Comparison of ENCODE assay signal across 1 cellular context in the genomic region with DNA sequence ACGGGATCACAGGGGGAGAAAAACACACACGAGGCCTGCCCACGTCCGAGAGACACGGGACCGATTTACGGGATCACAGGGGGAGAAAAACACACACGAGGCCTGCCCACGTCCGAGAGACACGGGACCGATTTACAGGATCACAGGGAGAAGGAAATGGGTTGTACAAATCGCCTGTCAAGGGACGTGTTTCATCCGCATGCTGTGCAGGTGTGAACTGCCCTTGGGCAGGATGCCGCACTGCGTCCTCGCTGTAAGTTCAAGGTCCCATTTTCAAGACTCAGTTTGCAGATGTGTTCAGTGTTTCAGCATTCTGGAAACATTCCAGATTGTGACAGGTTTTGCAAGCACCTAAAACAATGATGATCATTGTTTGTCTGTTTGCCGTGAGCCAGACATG.
TF ChIP-seq lines count a peak whose summit lies in the region.

No MANE protein-coding gene starts in this region.

TF ChIP-seq in HepG2, 621 proteins besides CTCF, POLR2A, EP300 and RAD21 (continued from another document and continues in another):
- TF ChIP-seq, protein P1, sequence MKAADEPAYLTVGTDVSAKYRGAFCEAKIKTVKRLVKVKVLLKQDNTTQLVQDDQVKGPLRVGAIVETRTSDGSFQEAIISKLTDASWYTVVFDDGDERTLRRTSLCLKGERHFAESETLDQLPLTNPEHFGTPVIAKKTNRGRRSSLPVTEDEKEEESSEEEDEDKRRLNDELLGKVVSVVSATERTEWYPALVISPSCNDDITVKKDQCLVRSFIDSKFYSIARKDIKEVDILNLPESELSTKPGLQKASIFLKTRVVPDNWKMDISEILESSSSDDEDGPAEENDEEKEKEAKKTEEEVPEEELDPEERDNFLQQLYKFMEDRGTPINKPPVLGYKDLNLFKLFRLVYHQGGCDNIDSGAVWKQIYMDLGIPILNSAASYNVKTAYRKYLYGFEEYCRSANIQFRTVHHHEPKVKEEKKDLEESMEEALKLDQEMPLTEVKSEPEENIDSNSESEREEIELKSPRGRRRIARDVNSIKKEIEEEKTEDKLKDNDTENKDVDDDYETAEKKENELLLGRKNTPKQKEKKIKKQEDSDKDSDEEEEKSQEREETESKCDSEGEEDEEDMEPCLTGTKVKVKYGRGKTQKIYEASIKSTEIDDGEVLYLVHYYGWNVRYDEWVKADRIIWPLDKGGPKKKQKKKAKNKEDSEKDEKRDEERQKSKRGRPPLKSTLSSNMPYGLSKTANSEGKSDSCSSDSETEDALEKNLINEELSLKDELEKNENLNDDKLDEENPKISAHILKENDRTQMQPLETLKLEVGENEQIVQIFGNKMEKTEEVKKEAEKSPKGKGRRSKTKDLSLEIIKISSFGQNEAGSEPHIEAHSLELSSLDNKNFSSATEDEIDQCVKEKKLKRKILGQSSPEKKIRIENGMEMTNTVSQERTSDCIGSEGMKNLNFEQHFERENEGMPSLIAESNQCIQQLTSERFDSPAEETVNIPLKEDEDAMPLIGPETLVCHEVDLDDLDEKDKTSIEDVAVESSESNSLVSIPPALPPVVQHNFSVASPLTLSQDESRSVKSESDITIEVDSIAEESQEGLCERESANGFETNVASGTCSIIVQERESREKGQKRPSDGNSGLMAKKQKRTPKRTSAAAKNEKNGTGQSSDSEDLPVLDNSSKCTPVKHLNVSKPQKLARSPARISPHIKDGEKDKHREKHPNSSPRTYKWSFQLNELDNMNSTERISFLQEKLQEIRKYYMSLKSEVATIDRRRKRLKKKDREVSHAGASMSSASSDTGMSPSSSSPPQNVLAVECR (CRISPR knock-in tag; IDR thresholded peaks at IDR 0.05; ENCODE audit: borderline replicate concordance) = no peak; the same call in 1 of the 2 replicates
- TF ChIP-seq NFE2 (CRISPR knock-in tag; IDR thresholded peaks at IDR 0.05) (no peak), ZNF230 (CRISPR knock-in tag; IDR thresholded peaks at IDR 0.05) (no peak), ZFP1 (CRISPR knock-in tag; IDR thresholded peaks at IDR 0.05) (no peak), RBM39 (IDR thresholded peaks at IDR 0.05; ENCODE audit: low read depth, low read length, poor library complexity, severe bottlenecking) (no peak), NR2F6 (IDR thresholded peaks at IDR 0.05) (no peak), NR2F6 (CRISPR knock-in tag; IDR thresholded peaks at IDR 0.05) (peak; percentile 71), ZNF569 (CRISPR knock-in tag; IDR thresholded peaks at IDR 0.05; ENCODE audit: borderline replicate concordance) (no peak), STAT5B (CRISPR knock-in tag; IDR thresholded peaks at IDR 0.05) (no peak), LCORL (IDR thresholded peaks at IDR 0.05) (no peak), LCORL (CRISPR knock-in tag; IDR thresholded peaks at IDR 0.05) (no peak; the same call in 1 of the 2 replicates), KDM3A (CRISPR knock-in tag; IDR thresholded peaks at IDR 0.05; ENCODE audit: low read depth) (no peak), PHF21A (CRISPR knock-in tag; IDR thresholded peaks at IDR 0.05) (no peak), ISL2 (CRISPR knock-in tag; IDR thresholded peaks at IDR 0.05) (no peak), ZFYVE20 (CRISPR knock-in tag; IDR thresholded peaks at IDR 0.05; ENCODE audit: borderline replicate concordance, low read depth) (no peak), ZNF883 (CRISPR knock-in tag; IDR thresholded peaks at IDR 0.05; ENCODE audit: not compliant biosample characterization) (no peak), REPIN1 (CRISPR knock-in tag; IDR thresholded peaks at IDR 0.05; ENCODE audit: borderline replicate concordance, low read depth) (0 out of 2 replicates have a peak, but pooled peaks have one; percentile 27), ZKSCAN1 (IDR thresholded peaks at IDR 0.05; ENCODE audit: low read length) (no peak), ZNF34 (CRISPR knock-in tag; IDR thresholded peaks at IDR 0.05; ENCODE audit: borderline replicate concordance) (no peak), GPN1 (CRISPR knock-in tag; IDR thresholded peaks at IDR 0.05; ENCODE audit: borderline replicate concordance) (no peak), AHR (CRISPR knock-in tag; IDR thresholded peaks at IDR 0.05) (no peak), ZSCAN20 (CRISPR knock-in tag; IDR thresholded peaks at IDR 0.05; ENCODE audit: borderline replicate concordance) (no peak), ZNF562 (CRISPR knock-in tag; IDR thresholded peaks at IDR 0.05; ENCODE audit: borderline replicate concordance) (no peak), GLI4 (CRISPR knock-in tag; IDR thresholded peaks at IDR 0.05; ENCODE audit: borderline replicate concordance) (no peak), NCOA5 (CRISPR knock-in tag; IDR thresholded peaks at IDR 0.05) (no peak), CCAR2 (optimal IDR thresholded peaks at IDR 0.05; ENCODE audit: low read depth, low read length) (no peak), ZFP36L1 (CRISPR knock-in tag; IDR thresholded peaks at IDR 0.05) (0 out of 2 replicates have a peak, but pooled peaks have one; percentile 36), ZNF331 (CRISPR knock-in tag; IDR thresholded peaks at IDR 0.05) (no peak; the same call in 1 of the 2 replicates), NR2F1 (CRISPR knock-in tag; IDR thresholded peaks at IDR 0.05) (0 out of 4 replicates have a peak, but pooled peaks of 1 of the 2 experiments have one; percentile 14), ZBTB21 (CRISPR knock-in tag; IDR thresholded peaks at IDR 0.05) (peak; percentile 55), ZNF256 (CRISPR knock-in tag; conservative IDR thresholded peaks at IDR 0.05) (no peak), GTF3A (CRISPR knock-in tag; conservative IDR thresholded peaks at IDR 0.05) (no peak), MIER2 (CRISPR knock-in tag; IDR thresholded peaks at IDR 0.05) (no peak), HNRNPK (IDR thresholded peaks at IDR 0.05; ENCODE audit: low read depth, low read length, poor library complexity, severe bottlenecking) (no peak), HNRNPUL1 (IDR thresholded peaks at IDR 0.05; ENCODE audit: low read depth, low read length) (no peak), ZFP90 (CRISPR knock-in tag; IDR thresholded peaks at IDR 0.05; ENCODE audit: borderline replicate concordance) (no peak), ZIK1 (CRISPR knock-in tag; IDR thresholded peaks at IDR 0.05; ENCODE audit: borderline replicate concordance, low read depth) (no peak), ATRX (CRISPR knock-in tag; IDR thresholded peaks at IDR 0.05; ENCODE audit: borderline replicate concordance) (no peak)
- TF ChIP-seq, protein P2, sequence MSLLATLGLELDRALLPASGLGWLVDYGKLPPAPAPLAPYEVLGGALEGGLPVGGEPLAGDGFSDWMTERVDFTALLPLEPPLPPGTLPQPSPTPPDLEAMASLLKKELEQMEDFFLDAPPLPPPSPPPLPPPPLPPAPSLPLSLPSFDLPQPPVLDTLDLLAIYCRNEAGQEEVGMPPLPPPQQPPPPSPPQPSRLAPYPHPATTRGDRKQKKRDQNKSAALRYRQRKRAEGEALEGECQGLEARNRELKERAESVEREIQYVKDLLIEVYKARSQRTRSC (CRISPR knock-in tag; IDR thresholded peaks at IDR 0.05; ENCODE audit: low read depth) = no peak
- TF ChIP-seq, protein P3, sequence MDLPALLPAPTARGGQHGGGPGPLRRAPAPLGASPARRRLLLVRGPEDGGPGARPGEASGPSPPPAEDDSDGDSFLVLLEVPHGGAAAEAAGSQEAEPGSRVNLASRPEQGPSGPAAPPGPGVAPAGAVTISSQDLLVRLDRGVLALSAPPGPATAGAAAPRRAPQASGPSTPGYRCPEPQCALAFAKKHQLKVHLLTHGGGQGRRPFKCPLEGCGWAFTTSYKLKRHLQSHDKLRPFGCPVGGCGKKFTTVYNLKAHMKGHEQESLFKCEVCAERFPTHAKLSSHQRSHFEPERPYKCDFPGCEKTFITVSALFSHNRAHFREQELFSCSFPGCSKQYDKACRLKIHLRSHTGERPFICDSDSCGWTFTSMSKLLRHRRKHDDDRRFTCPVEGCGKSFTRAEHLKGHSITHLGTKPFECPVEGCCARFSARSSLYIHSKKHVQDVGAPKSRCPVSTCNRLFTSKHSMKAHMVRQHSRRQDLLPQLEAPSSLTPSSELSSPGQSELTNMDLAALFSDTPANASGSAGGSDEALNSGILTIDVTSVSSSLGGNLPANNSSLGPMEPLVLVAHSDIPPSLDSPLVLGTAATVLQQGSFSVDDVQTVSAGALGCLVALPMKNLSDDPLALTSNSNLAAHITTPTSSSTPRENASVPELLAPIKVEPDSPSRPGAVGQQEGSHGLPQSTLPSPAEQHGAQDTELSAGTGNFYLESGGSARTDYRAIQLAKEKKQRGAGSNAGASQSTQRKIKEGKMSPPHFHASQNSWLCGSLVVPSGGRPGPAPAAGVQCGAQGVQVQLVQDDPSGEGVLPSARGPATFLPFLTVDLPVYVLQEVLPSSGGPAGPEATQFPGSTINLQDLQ (CRISPR knock-in tag; IDR thresholded peaks at IDR 0.05) = no peak
- TF ChIP-seq, protein P4, sequence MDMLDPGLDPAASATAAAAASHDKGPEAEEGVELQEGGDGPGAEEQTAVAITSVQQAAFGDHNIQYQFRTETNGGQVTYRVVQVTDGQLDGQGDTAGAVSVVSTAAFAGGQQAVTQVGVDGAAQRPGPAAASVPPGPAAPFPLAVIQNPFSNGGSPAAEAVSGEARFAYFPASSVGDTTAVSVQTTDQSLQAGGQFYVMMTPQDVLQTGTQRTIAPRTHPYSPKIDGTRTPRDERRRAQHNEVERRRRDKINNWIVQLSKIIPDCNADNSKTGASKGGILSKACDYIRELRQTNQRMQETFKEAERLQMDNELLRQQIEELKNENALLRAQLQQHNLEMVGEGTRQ (IDR thresholded peaks at IDR 0.05; ENCODE audit: low read depth, low read length) = no peak
- TF ChIP-seq, protein P4 (CRISPR knock-in tag; IDR thresholded peaks at IDR 0.05; ENCODE audit: borderline replicate concordance) = no peak
- TF ChIP-seq, protein P5, sequence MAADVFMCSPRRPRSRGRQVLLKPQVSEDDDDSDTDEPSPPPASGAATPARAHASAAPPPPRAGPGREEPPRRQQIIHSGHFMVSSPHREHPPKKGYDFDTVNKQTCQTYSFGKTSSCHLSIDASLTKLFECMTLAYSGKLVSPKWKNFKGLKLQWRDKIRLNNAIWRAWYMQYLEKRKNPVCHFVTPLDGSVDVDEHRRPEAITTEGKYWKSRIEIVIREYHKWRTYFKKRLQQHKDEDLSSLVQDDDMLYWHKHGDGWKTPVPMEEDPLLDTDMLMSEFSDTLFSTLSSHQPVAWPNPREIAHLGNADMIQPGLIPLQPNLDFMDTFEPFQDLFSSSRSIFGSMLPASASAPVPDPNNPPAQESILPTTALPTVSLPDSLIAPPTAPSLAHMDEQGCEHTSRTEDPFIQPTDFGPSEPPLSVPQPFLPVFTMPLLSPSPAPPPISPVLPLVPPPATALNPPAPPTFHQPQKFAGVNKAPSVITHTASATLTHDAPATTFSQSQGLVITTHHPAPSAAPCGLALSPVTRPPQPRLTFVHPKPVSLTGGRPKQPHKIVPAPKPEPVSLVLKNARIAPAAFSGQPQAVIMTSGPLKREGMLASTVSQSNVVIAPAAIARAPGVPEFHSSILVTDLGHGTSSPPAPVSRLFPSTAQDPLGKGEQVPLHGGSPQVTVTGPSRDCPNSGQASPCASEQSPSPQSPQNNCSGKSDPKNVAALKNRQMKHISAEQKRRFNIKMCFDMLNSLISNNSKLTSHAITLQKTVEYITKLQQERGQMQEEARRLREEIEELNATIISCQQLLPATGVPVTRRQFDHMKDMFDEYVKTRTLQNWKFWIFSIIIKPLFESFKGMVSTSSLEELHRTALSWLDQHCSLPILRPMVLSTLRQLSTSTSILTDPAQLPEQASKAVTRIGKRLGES (CRISPR knock-in tag; IDR thresholded peaks at IDR 0.05; ENCODE audit: borderline replicate concordance) = no peak
- TF ChIP-seq, protein P6, sequence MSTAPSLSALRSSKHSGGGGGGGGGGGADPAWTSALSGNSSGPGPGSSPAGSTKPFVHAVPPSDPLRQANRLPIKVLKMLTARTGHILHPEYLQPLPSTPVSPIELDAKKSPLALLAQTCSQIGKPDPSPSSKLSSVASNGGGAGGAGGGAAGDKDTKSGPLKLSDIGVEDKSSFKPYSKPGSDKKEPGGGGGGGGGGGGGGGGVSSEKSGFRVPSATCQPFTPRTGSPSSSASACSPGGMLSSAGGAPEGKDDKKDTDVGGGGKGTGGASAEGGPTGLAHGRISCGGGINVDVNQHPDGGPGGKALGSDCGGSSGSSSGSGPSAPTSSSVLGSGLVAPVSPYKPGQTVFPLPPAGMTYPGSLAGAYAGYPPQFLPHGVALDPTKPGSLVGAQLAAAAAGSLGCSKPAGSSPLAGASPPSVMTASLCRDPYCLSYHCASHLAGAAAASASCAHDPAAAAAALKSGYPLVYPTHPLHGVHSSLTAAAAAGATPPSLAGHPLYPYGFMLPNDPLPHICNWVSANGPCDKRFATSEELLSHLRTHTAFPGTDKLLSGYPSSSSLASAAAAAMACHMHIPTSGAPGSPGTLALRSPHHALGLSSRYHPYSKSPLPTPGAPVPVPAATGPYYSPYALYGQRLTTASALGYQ (CRISPR knock-in tag; IDR thresholded peaks at IDR 0.05) = no peak
- TF ChIP-seq, protein P7, sequence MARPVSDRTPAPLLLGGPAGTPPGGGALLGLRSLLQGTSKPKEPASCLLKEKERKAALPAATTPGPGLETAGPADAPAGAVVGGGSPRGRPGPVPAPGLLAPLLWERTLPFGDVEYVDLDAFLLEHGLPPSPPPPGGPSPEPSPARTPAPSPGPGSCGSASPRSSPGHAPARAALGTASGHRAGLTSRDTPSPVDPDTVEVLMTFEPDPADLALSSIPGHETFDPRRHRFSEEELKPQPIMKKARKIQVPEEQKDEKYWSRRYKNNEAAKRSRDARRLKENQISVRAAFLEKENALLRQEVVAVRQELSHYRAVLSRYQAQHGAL (CRISPR knock-in tag; IDR thresholded peaks at IDR 0.05; ENCODE audit: not compliant biosample characterization) = no peak
- TF ChIP-seq, protein P8, sequence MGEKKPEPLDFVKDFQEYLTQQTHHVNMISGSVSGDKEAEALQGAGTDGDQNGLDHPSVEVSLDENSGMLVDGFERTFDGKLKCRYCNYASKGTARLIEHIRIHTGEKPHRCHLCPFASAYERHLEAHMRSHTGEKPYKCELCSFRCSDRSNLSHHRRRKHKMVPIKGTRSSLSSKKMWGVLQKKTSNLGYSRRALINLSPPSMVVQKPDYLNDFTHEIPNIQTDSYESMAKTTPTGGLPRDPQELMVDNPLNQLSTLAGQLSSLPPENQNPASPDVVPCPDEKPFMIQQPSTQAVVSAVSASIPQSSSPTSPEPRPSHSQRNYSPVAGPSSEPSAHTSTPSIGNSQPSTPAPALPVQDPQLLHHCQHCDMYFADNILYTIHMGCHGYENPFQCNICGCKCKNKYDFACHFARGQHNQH (CRISPR knock-in tag; IDR thresholded peaks at IDR 0.05) = peak; percentile 60; the same call in 1 of the 2 replicates
- TF ChIP-seq, protein P9, sequence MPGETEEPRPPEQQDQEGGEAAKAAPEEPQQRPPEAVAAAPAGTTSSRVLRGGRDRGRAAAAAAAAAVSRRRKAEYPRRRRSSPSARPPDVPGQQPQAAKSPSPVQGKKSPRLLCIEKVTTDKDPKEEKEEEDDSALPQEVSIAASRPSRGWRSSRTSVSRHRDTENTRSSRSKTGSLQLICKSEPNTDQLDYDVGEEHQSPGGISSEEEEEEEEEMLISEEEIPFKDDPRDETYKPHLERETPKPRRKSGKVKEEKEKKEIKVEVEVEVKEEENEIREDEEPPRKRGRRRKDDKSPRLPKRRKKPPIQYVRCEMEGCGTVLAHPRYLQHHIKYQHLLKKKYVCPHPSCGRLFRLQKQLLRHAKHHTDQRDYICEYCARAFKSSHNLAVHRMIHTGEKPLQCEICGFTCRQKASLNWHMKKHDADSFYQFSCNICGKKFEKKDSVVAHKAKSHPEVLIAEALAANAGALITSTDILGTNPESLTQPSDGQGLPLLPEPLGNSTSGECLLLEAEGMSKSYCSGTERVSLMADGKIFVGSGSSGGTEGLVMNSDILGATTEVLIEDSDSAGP (CRISPR knock-in tag; IDR thresholded peaks at IDR 0.05; ENCODE audit: borderline replicate concordance) = no peak
